In genomic region chr9:75087824-75088645, GRCh38 we compare ENCODE assay signal across 8 cellular contexts. TPM values are rescaled to one million over a fixed set of nuclear protein-coding genes. Genes with fewer than 3 reads are reported as not detected.
DNase-seq lines count a peak whose midpoint lies in the region; ATAC-seq, FAIRE-seq and TF ChIP-seq lines count a peak whose summit lies in the region.

Gene NMRK1, minus strand, starts transcription at chr9:75088155. Its CDS starts 5,040 bp downstream, at chr9:75083115.
A gene with protein sequence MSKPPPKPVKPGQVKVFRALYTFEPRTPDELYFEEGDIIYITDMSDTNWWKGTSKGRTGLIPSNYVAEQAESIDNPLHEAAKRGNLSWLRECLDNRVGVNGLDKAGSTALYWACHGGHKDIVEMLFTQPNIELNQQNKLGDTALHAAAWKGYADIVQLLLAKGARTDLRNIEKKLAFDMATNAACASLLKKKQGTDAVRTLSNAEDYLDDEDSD (plus strand): TSS chr9:75088514. CDS start chr9:75088693, 179 bp downstream.

- no peaks in the 10 kb centered on the region for H3K36me3 Mint-ChIP-seq in mesothelial cell of epicardium

- no peaks in the 10 kb centered on the region for H3K27me3 Mint-ChIP-seq in mesothelial cell of epicardium (ENCODE audit: low read depth)

- peak within 1 kb of the TSS; percentile 94 for H3K27ac ChIP-seq in OCI-LY1 (ENCODE audit: low read depth, low read length, poor library complexity, severe bottlenecking)

- peak within 1 kb of the TSS; percentile 96 for H3K4me3 Mint-ChIP-seq in mesothelial cell of epicardium

- peak within 1 kb of the TSS; percentile 98 for H3K4me3 ChIP-seq in OCI-LY1 (ENCODE audit: low read depth, low read length, poor library complexity, severe bottlenecking)

- H4K20me1 ChIP-seq in OCI-LY1 (ENCODE audit: insufficient read depth, low read length) = no peaks in the 10 kb centered on the region

- H3K9me2 ChIP-seq in OCI-LY1 (ENCODE audit: low read depth, low read length) = no peaks in the 10 kb centered on the region

- DNase-seq in D721Med (ENCODE audit: insufficient read length, low spot score) (peak; percentile 69), HuH-7 (ENCODE audit: low spot score) (peak; percentile 94), mesothelial cell of epicardium (ENCODE audit: low spot score in 2 of 2, unreplicated experiment in 2 of 2) (peak; percentile 93 to 96)
- peak; percentile 93 for DNase-seq in activated CD8-positive, alpha-beta memory T cell treated with anti-CD3 and anti-CD28 coated beads, Interleukin-2, amount 50 U/mL, for 4 hours
- peak; percentile 79 to 90 for DNase-seq in stimulated activated CD8-positive, alpha-beta memory T cell treated with anti-CD3 and anti-CD28 coated beads, Interleukin-15, amount 100 ng/mL, for 4 hours (ENCODE audit: low read depth in 2 of 2)

- peaks cover 50% of the 10 kb centered on the region for H3K4me1 Mint-ChIP-seq in mesothelial cell of epicardium

- no peaks in the 10 kb centered on the region for H3K27me3 ChIP-seq in OCI-LY1 (ENCODE audit: insufficient read depth, low read length)

- FAIRE-seq in D721Med (lab: Jason Lieb, UNC) = no peak

- peak within 1 kb of the TSS; percentile 85 for H3K4me2 ChIP-seq in OCI-LY1 (ENCODE audit: low read length)

- H3K9me3 Mint-ChIP-seq in mesothelial cell of epicardium = no peaks in the 10 kb centered on the region

- in situ Hi-C loops in endometrial microvascular endothelial cells (cut with HindIII; ENCODE audit: inconsistent ontology term, low pct_unique_long_range_greater_than_20kb, low sequenced_read_pairs) = no loop called here

- H3K36me3 ChIP-seq in OCI-LY1 (ENCODE audit: insufficient read depth, low read length) = 0 out of 2 replicates have a peak, but pooled peaks cover 4% of the 10 kb centered on the region

- no peaks in the 10 kb centered on the region for H3K9me3 ChIP-seq in OCI-LY1 (ENCODE audit: low read length)

- H3K9ac ChIP-seq in OCI-LY1 (ENCODE audit: low read length) = peak within 1 kb of the TSS; percentile 95

- 0 out of 2 replicates have a peak, but pooled peaks cover 5% of the 10 kb centered on the region for H3F3A ChIP-seq in OCI-LY1 (ENCODE audit: insufficient read depth, low read length)

- H3K4me1 ChIP-seq in OCI-LY1 (ENCODE audit: insufficient read depth, low read length, severe bottlenecking) = peaks cover 68% of the 10 kb centered on the region

- peak within 1 kb of the TSS; percentile 98 for H3K27ac Mint-ChIP-seq in mesothelial cell of epicardium

- ATAC-seq in GM21526 (IDR thresholded peaks at IDR 0.05; ENCODE audit: low FRiP score, unreplicated experiment) = peak; percentile 91

- no peak for TF ChIP-seq CTCF in D721Med (IDR thresholded peaks at IDR 0.05; ENCODE audit: insufficient read depth, missing control alignments)
- no peak for TF ChIP-seq CTCF in OCI-LY1 (IDR thresholded peaks at IDR 0.05; ENCODE audit: low read length)
- no peak for TF ChIP-seq CTCF in mesothelial cell of epicardium (IDR thresholded peaks at IDR 0.05; ENCODE audit: unreplicated experiment)

- peak within 1 kb of the TSS; percentile 49; the same call in 1 of the 2 replicates for H2AFZ ChIP-seq in OCI-LY1 (ENCODE audit: low read length)

- peaks cover 52% of the 10 kb centered on the region for H3K79me2 ChIP-seq in OCI-LY1 (ENCODE audit: insufficient read depth, low read length)

RNA-seq across cellular contexts. Expression of gene NMRK1, which starts in this region (rescaled TPM):
- total RNA-seq in endometrial microvascular endothelial cells (ENCODE audit: inconsistent ontology term) (17.4 TPM), mesothelial cell of epicardium (7.6 to 9.0 TPM (median 7.9 TPM) in 3 replicates)

RNA-seq across cellular contexts. Expression of the second gene that starts in this region (rescaled TPM):
- total RNA-seq in endometrial microvascular endothelial cells (ENCODE audit: inconsistent ontology term) (83.8 TPM), mesothelial cell of epicardium (10.5 to 13.3 TPM (median 10.7 TPM) in 3 replicates)

Comparison
In these comparisons a context has a peak if more than half of its experiments do, and no peak if none do; other contexts are left out.
1. Peak in every context shown above with its lines: DNase-seq, ATAC-seq, H3K4me3 ChIP-seq and H3K27ac ChIP-seq.